12 cellular contexts compared by ENCODE assay signal in the genomic region with DNA sequence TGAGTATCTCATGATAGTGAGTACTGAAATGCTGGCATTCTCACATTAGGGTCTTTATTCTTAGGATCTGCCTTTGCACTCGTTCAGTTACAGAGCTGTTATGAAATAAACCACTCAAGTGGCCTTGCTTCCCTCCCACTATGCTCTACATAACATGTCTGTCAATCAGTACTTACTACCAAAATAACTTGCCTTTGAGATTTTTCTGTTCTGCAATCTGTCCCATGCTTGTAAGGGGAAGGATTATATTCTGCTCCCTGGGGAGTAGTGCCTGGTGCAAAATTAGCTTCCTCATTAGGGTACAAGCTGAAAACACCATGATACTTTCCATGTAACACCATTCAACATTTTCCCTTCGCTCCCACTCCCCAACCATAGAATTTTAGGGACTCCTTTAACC. TPM values are rescaled to one million over a fixed set of nuclear protein-coding genes. Genes with fewer than 3 reads are reported as not detected.
DNase-seq lines count a peak whose midpoint lies in the region; ATAC-seq and TF ChIP-seq lines count a peak whose summit lies in the region.
"Had no signal": no experiment of that assay in that cellular context is flagged by ENCODE, and none has a peak within 500 bp of the region (broad histone marks: within the 10 kb centered on the region; RNA-seq: fewer than 3 reads in every experiment).

No MANE protein-coding gene starts in this region.

- H3K4me3 ChIP-seq in heart right ventricle, result no peak overlapping the region
- H3K4me3 ChIP-seq: lung had no signal

- TF ChIP-seq CTCF in GM10266 (IDR thresholded peaks at IDR 0.05; ENCODE audit: control insufficient read depth, insufficient read depth, low read depth, missing control alignments) (no peak), GM20000 (IDR thresholded peaks at IDR 0.05; ENCODE audit: extremely low read depth, missing control alignments) (no peak), heart right ventricle (IDR thresholded peaks at IDR 0.05) (no peak)

- DNase-seq in GM10266 (ENCODE audit: extremely low spot score) (peak; percentile 61), GM20000 (ENCODE audit: low spot score) (peak; percentile 63), heart right ventricle (no peak), HuH-7 (ENCODE audit: low spot score) (no peak), NCI-H187 (lab: John Stamatoyannopoulos, UW) (no peak), NCI-H146 (lab: John Stamatoyannopoulos, UW) (no peak)
- no peak for DNase-seq in activated T-helper 2 cell treated with anti-CD3 and anti-CD28 coated beads, Interferon-gamma antibody, Interleukin-2, Interleukin-4, amounts not matched to agents 10 μg/mL and 5 μg/mL and 100 μg/mL, durations not matched to agents 14 hours and 24 hours and 36 hours (ENCODE audit: low spot score)
- DNase-seq: activated CD4-positive, alpha-beta T cell treated with anti-CD3 and anti-CD28 coated beads, Interleukin-2, amount 50 U/mL, for 1 hour; effector CD8-positive, alpha-beta T cell; NCI-H187 treated with DMSO at 0.1 percent for 48 hours had no signal

- no peak overlapping the region for H3K27ac Mint-ChIP-seq in activated T-helper 2 cell treated with anti-CD3 and anti-CD28 coated beads, Interferon-gamma antibody, Interleukin-2, Interleukin-4, amounts not matched to agents 10 μg/mL and 5 μg/mL and 100 μg/mL, durations not matched to agents 14 hours and 24 hours and 36 hours

- H3K27ac ChIP-seq in KOPT-K1 (ENCODE audit: low read depth, low read length, poor library complexity, severe bottlenecking) (peak overlapping the region; percentile 94), heart right ventricle (no peak overlapping the region)

- H3K36me3 ChIP-seq in KOPT-K1 (ENCODE audit: insufficient read depth, low read length) (no peaks in the 10 kb centered on the region), heart right ventricle (no peaks in the 10 kb centered on the region)

- H3K9me3 ChIP-seq in KOPT-K1 (ENCODE audit: insufficient read depth, low read length, poor library complexity, severe bottlenecking) (no peaks in the 10 kb centered on the region), heart right ventricle (no peaks in the 10 kb centered on the region)

- H3K36me3 Mint-ChIP-seq in activated T-helper 2 cell treated with anti-CD3 and anti-CD28 coated beads, Interferon-gamma antibody, Interleukin-2, Interleukin-4, amounts not matched to agents 10 μg/mL and 5 μg/mL and 100 μg/mL, durations not matched to agents 14 hours and 24 hours and 36 hours (ENCODE audit: low read depth), result peaks cover 11% of the 10 kb centered on the region

- H3K27me3 ChIP-seq in heart right ventricle, result peaks cover 0 to 29% (median 0%) of the 10 kb centered on the region in 7 donors

- H3K9me3 Mint-ChIP-seq in activated T-helper 2 cell treated with anti-CD3 and anti-CD28 coated beads, Interferon-gamma antibody, Interleukin-2, Interleukin-4, amounts not matched to agents 10 μg/mL and 5 μg/mL and 100 μg/mL, durations not matched to agents 14 hours and 24 hours and 36 hours, result no peaks in the 10 kb centered on the region

- H3K4me3 Mint-ChIP-seq in activated T-helper 2 cell treated with anti-CD3 and anti-CD28 coated beads, Interferon-gamma antibody, Interleukin-2, Interleukin-4, amounts not matched to agents 10 μg/mL and 5 μg/mL and 100 μg/mL, durations not matched to agents 14 hours and 24 hours and 36 hours (ENCODE audit: low read depth), result no peak overlapping the region

- ATAC-seq in heart right ventricle, result peak in 6 of 8 donors; percentile 46 to 87 (median 68)

- 45 to 46% methylated on average over 2 of the region's 2 CpGs for whole genome bisulfite sequencing in heart right ventricle, 2 donors

- intact Hi-C loops in heart right ventricle (cut with DNase I), result no loop called here
- intact Hi-C loops in activated T-helper 2 cell treated with anti-CD3 and anti-CD28 coated beads, Interferon-gamma antibody, Interleukin-2, Interleukin-4, amounts not matched to agents 10 μg/mL and 5 μg/mL and 100 μg/mL, durations not matched to agents 14 hours and 24 hours and 36 hours (cut with micrococcal nuclease), result no loop called here

- no peaks in the 10 kb centered on the region for H3K27me3 Mint-ChIP-seq in activated T-helper 2 cell treated with anti-CD3 and anti-CD28 coated beads, Interferon-gamma antibody, Interleukin-2, Interleukin-4, amounts not matched to agents 10 μg/mL and 5 μg/mL and 100 μg/mL, durations not matched to agents 14 hours and 24 hours and 36 hours (ENCODE audit: low read depth)

- H3K4me1 Mint-ChIP-seq in activated T-helper 2 cell treated with anti-CD3 and anti-CD28 coated beads, Interferon-gamma antibody, Interleukin-2, Interleukin-4, amounts not matched to agents 10 μg/mL and 5 μg/mL and 100 μg/mL, durations not matched to agents 14 hours and 24 hours and 36 hours (ENCODE audit: low read depth), result peaks cover 21% of the 10 kb centered on the region

- H3K4me1 ChIP-seq in heart right ventricle, result peaks cover 0 to 25% (median 0%) of the 10 kb centered on the region in 9 donors

RNA-seq across cellular contexts. Expression of a gene that starts 1.9 kb away (rescaled TPM):
- total RNA-seq in heart right ventricle, result 1 to 10 TPM in 4 of 10 donors, under 1 TPM in 6; 0.19 to 5.6 (median 0.60) TPM
- 1 to 10 TPM in 1 of 2 donors, under 1 TPM in 1; 0.46 to 1.0 TPM for polyA plus RNA-seq in heart right ventricle
- total RNA-seq in activated T-helper 2 cell treated with anti-CD3 and anti-CD28 coated beads, Interferon-gamma antibody, Interleukin-2, Interleukin-4, amounts not matched to agents 10 μg/mL and 5 μg/mL and 100 μg/mL, durations not matched to agents 14 hours and 24 hours and 36 hours, result 44.1 and 46.5 TPM in 2 replicates

RNA-seq across cellular contexts. Expression of a gene that starts 5.4 kb away (rescaled TPM):
- under 1 TPM in 1 of 10 donors, not detected in 9; 0.09 TPM for total RNA-seq in heart right ventricle
- polyA plus RNA-seq in heart right ventricle, result not detected
- 0.11 TPM in 2 replicates for total RNA-seq in activated T-helper 2 cell treated with anti-CD3 and anti-CD28 coated beads, Interferon-gamma antibody, Interleukin-2, Interleukin-4, amounts not matched to agents 10 μg/mL and 5 μg/mL and 100 μg/mL, durations not matched to agents 14 hours and 24 hours and 36 hours

Comparison
In these comparisons a context has a peak if more than half of its experiments do, and no peak if none do; other contexts are left out.
1. DNase-seq: peak in GM10266 (single experiment) and GM20000 (single experiment); none in heart right ventricle (0 of 2), HuH-7 (single experiment), NCI-H187 (0 of 2), NCI-H146 (single experiment) and activated T-helper 2 cell treated with anti-CD3 and anti-CD28 coated beads, Interferon-gamma antibody, Interleukin-2, Interleukin-4, amounts not matched to agents 10 μg/mL and 5 μg/mL and 100 μg/mL, durations not matched to agents 14 hours and 24 hours and 36 hours (single experiment).